8 cellular contexts compared by ENCODE assay signal in genomic region chr17:58693208-58693607, GRCh38. TPM values are rescaled to one million over a fixed set of nuclear protein-coding genes. Genes with fewer than 3 reads are reported as not detected.
DNase-seq lines count a peak whose midpoint lies in the region; ATAC-seq and TF ChIP-seq lines count a peak whose summit lies in the region.

No MANE protein-coding gene starts in this region.

- DNase-seq in GM12865 (ENCODE audit: low read depth), result peak; percentile 9
- no peak for DNase-seq in Panc1 (ENCODE audit: low read depth, low spot score)
- no peak for DNase-seq in esophagus muscularis mucosa (ENCODE audit: extremely low spot score)
- DNase-seq in retinal pigment epithelial cell (ENCODE audit: low read depth), result no peak
- DNase-seq in NCI-H2171 (lab: John Stamatoyannopoulos, UW), result no peak
- no peak for DNase-seq in GM19240 (ENCODE audit: insufficient read length, low spot score)

- WGBS in esophagus muscularis mucosa, result 74% methylated on average over 8 of the region's 8 CpGs

- intact Hi-C loops in Panc1 (cut with micrococcal nuclease; ENCODE audit: unreplicated experiment) (no loop called here), esophagus muscularis mucosa (cut with DNase I) (loop anchor here (2.0 to 10.0 kb wide), 2 partner anchors 62 to 108 kb away; no protein-coding TSS in a partner anchor)

- H3K27me3 ChIP-seq in Panc1 (ENCODE audit: control insufficient read depth, insufficient read depth, low read length), result no peaks in the 10 kb centered on the region
- H3K27me3 ChIP-seq in esophagus muscularis mucosa, result no peaks in the 10 kb centered on the region

- no peak for TF ChIP-seq CTCF in GM12865 (IDR thresholded peaks at IDR 0.05; ENCODE audit: insufficient read depth, low read depth, low read length, missing control alignments)
- no peak for TF ChIP-seq CTCF in Panc1 (IDR thresholded peaks at IDR 0.05)
- no peak for TF ChIP-seq CTCF in esophagus muscularis mucosa (IDR thresholded peaks at IDR 0.05)
- TF ChIP-seq CTCF in retinal pigment epithelial cell (conservative IDR thresholded peaks at IDR 0.05; ENCODE audit: low read depth, low read length), result no peak

- ATAC-seq in Panc1 (no peak), HG03565 (IDR thresholded peaks at IDR 0.05; ENCODE audit: unreplicated experiment) (no peak), HG02610 (IDR thresholded peaks at IDR 0.05; ENCODE audit: unreplicated experiment) (no peak)

- H3K27ac ChIP-seq in Panc1 (ENCODE audit: low read length) (peak overlapping the region; percentile 91), esophagus muscularis mucosa (replicated peaks in 1 of 4) (peak overlapping the region; percentile 82 to 86 (median 84))

- POLR2A ChIA-PET in Panc1 (lab: Charles Lee), result interaction anchor here (1.0 kb wide), 1 partner anchor 34 kb away, joined by 3 read pairs; no protein-coding TSS in a partner anchor

- TF ChIP-seq EP300 in esophagus muscularis mucosa (IDR thresholded peaks at IDR 0.05), result no peak

- no peaks in the 10 kb centered on the region for H3K9me3 ChIP-seq in Panc1 (ENCODE audit: control insufficient read depth, insufficient read depth, low read depth, low read length)
- H3K9me3 ChIP-seq in esophagus muscularis mucosa, result no peaks in the 10 kb centered on the region

- H3K4me3 ChIP-seq in GM12865 (ENCODE audit: low read depth, low read length) (peak overlapping the region; percentile 86), Panc1 (ENCODE audit: low read depth in 2 of 2, low read length in 2 of 2) (peak overlapping the region; percentile 68 to 88), esophagus muscularis mucosa (peak overlapping the region; percentile 65 to 75 (median 72)), retinal pigment epithelial cell (ENCODE audit: low read length) (peak overlapping the region; percentile 75)

- no TSS peak for BruUV-seq in Panc1 (replicated peaks; lab: Mats Ljungman, UMichigan)

- no peak for TF ChIP-seq POLR2A in esophagus muscularis mucosa (IDR thresholded peaks at IDR 0.05; ENCODE audit: low read depth)

- in situ Hi-C loops in Panc1 (cut with HindIII; ENCODE audit: low pct_unique_long_range_greater_than_20kb, low sequenced_read_pairs), result no loop called here

- H3K36me3 ChIP-seq in Panc1 (ENCODE audit: control insufficient read depth, insufficient read depth, low read length) (peaks cover 6% of the 10 kb centered on the region), esophagus muscularis mucosa (peaks cover 0 to 24% (median 6%) of the 10 kb centered on the region in 4 donors)

- CTCF ChIA-PET in Panc1 (lab: Charles Lee), result no interaction called here

- H3K4me1 ChIP-seq in Panc1 (ENCODE audit: control insufficient read depth, insufficient read depth, low read length) (peaks cover 3% of the 10 kb centered on the region), esophagus muscularis mucosa (peaks cover 13 to 22% (median 15%) of the 10 kb centered on the region in 4 donors)

RNA-seq across cellular contexts. Expression of gene RAD51C, which starts 0.8 kb away (rescaled TPM):
- total RNA-seq in Panc1 (2021; ENCODE audit: unreplicated experiment) (19.9 TPM), esophagus muscularis mucosa (10 to 100 TPM; 20.1 to 27.0 (median 21.4) TPM)
- polyA plus RNA-seq in Panc1 (2012; ENCODE audit: insufficient read length), result 10.5 TPM

RNA-seq across cellular contexts. Expression of gene TEX14, which starts 1.4 kb away (rescaled TPM):
- total RNA-seq in Panc1 (2021; ENCODE audit: unreplicated experiment) (not detected), esophagus muscularis mucosa (under 1 TPM; under 0.01 to 0.19 (median 0.11) TPM)
- polyA plus RNA-seq in Panc1 (2012; ENCODE audit: insufficient read length), result not detected
